Comparison of ENCODE assay signal across 8 cellular contexts in genomic region chr12:57746025-57746424, GRCh38. TPM values are rescaled to one million over a fixed set of nuclear protein-coding genes. Genes with fewer than 3 reads are reported as not detected.
DNase-seq lines count a peak whose midpoint lies in the region; ATAC-seq and TF ChIP-seq lines count a peak whose summit lies in the region.

No MANE protein-coding gene starts in this region.

- no peak for TF ChIP-seq CTCF in HFFc6 (IDR thresholded peaks at IDR 0.05)
- no peak for TF ChIP-seq CTCF in astrocyte of the cerebellum (IDR thresholded peaks at IDR 0.05; ENCODE audit: low read depth, low read length, missing control alignments)
- no peak for TF ChIP-seq CTCF in body of pancreas (IDR thresholded peaks at IDR 0.05)

- in situ Hi-C loops in astrocyte of the cerebellum (cut with HindIII; ENCODE audit: low sequenced_read_pairs): no loop called here

- H3K27me3 ChIP-seq in ACC112 (ENCODE audit: insufficient read depth, low read length) (peaks cover 3% of the 10 kb centered on the region), body of pancreas (no peaks in the 10 kb centered on the region)

- H3K9me3 Mint-ChIP-seq in HFFc6: peaks cover 3% of the 10 kb centered on the region; the same call in 1 of the 2 replicates
- H3K9me3 Mint-ChIP-seq in memory B cell: no peaks in the 10 kb centered on the region

- H3K36me3 Mint-ChIP-seq in HFFc6 (ENCODE audit: low read depth): peaks cover 35% of the 10 kb centered on the region
- peaks cover 20% of the 10 kb centered on the region for H3K36me3 Mint-ChIP-seq in memory B cell

- H3K79me2 ChIP-seq in ACC112 (ENCODE audit: control insufficient read depth, insufficient read depth, low read length, unreplicated experiment): peaks cover 17% of the 10 kb centered on the region

- peak overlapping the region; percentile 99 for H3K27ac Mint-ChIP-seq in HFFc6
- H3K27ac Mint-ChIP-seq in memory B cell: peak overlapping the region; percentile 92

- H3K9me3 ChIP-seq in body of pancreas: no peaks in the 10 kb centered on the region

- H3K4me1 ChIP-seq in ACC112 (ENCODE audit: control insufficient read depth, insufficient read depth, low read length, unreplicated experiment): peaks cover 6% of the 10 kb centered on the region
- peaks cover 26% of the 10 kb centered on the region for H3K4me1 ChIP-seq in body of pancreas

- peaks cover 34% of the 10 kb centered on the region for H3K4me1 Mint-ChIP-seq in HFFc6 (ENCODE audit: low read depth)
- H3K4me1 Mint-ChIP-seq in memory B cell: peaks cover 39% of the 10 kb centered on the region

- WGBS in body of pancreas, 2 donors: 75% methylated on average over 3 of the region's 3 CpGs

- H3K36me3 ChIP-seq in ACC112 (ENCODE audit: insufficient read depth, low read length): peaks cover 29% of the 10 kb centered on the region
- peaks cover 0 to 6% of the 10 kb centered on the region in 2 donors for H3K36me3 ChIP-seq in body of pancreas (replicated peaks in 1 of 2; ENCODE audit: insufficient read depth in 1 of 2, low read depth in 2 of 2)

- H3K27ac ChIP-seq in ACC112 (ENCODE audit: low read depth, low read length) (no peak overlapping the region), body of pancreas (peak overlapping the region in 2 of 4 donors; percentile 95 to 96)

- DNase-seq in HFFc6: no peak
- DNase-seq in astrocyte of the cerebellum (ENCODE audit: low read depth): no peak
- no peak for DNase-seq in memory B cell (ENCODE audit: low spot score in 2 of 2)
- no peak for DNase-seq in iPS-NIHi7 (ENCODE audit: extremely low spot score)
- no peak for DNase-seq in NCI-H748 treated with DMSO at 0.1 percent for 48 hours (lab: John Stamatoyannopoulos, UW)
- DNase-seq in GM19240 (ENCODE audit: insufficient read length, low spot score): no peak
- DNase-seq in body of pancreas: no peak

- TF ChIP-seq POLR2A in body of pancreas (IDR thresholded peaks at IDR 0.05): no peak

- H3K4me3 ChIP-seq in ACC112 (ENCODE audit: low read depth, low read length) (peak overlapping the region; percentile 96), astrocyte of the cerebellum (ENCODE audit: low read depth, low read length) (peak overlapping the region; percentile 96), body of pancreas (no peak overlapping the region)

- no peak overlapping the region for H2AFZ ChIP-seq in ACC112 (ENCODE audit: low read length, unreplicated experiment)

- no peak for ATAC-seq in memory B cell (ENCODE audit: low read depth)
- ATAC-seq in body of pancreas: no peak

- H3K27me3 Mint-ChIP-seq in HFFc6 (ENCODE audit: insufficient read depth): peaks cover 9% of the 10 kb centered on the region
- H3K27me3 Mint-ChIP-seq in memory B cell: no peaks in the 10 kb centered on the region

- intact Hi-C loops in body of pancreas (cut with DNase I): no loop called here

- H3K4me3 Mint-ChIP-seq in HFFc6 (peak overlapping the region; percentile 98), memory B cell (peak overlapping the region; percentile 92)

RNA-seq across cellular contexts. Expression of gene TSPAN31, which starts 1.2 kb away (rescaled TPM):
- total RNA-seq in HFFc6 (2021; fragmentation: NEBNext Ultra II Directional; extraction: Animal tissue kit (Norgen Biotek cat#: 25700)): 10 to 100 TPM; 20.3 to 32.3 (median 24.3) TPM
- total RNA-seq in body of pancreas: 10 to 100 TPM; 33.7 to 36.9 TPM

RNA-seq across cellular contexts. Expression of gene CDK4, which starts 6.1 kb away (rescaled TPM):
- total RNA-seq in HFFc6 (2021; fragmentation: NEBNext Ultra II Directional; extraction: Animal tissue kit (Norgen Biotek cat#: 25700)): 100 to 1,000 TPM; 112 to 140 (median 116) TPM
- 10 to 100 TPM; 27.0 to 81.2 TPM for total RNA-seq in body of pancreas

RNA-seq across cellular contexts. Expression of gene AGAP2, which starts 7.5 kb away (rescaled TPM):
- total RNA-seq in HFFc6 (2021; fragmentation: NEBNext Ultra II Directional; extraction: Animal tissue kit (Norgen Biotek cat#: 25700)): under 1 TPM; 0.14 to 0.18 (median 0.14) TPM
- total RNA-seq in body of pancreas: 1 to 10 TPM in 1 of 2 donors, under 1 TPM in 1; 0.33 to 1.0 TPM

RNA-seq across cellular contexts. Expression of gene MARCHF9, which starts 8.9 kb away (rescaled TPM):
- total RNA-seq in HFFc6 (2021; fragmentation: NEBNext Ultra II Directional; extraction: Animal tissue kit (Norgen Biotek cat#: 25700)): 1 to 10 TPM in 4 of 6 experiments, under 1 TPM in 2; 0.94 to 3.2 (median 1.2) TPM
- total RNA-seq in body of pancreas: 1 to 10 TPM; 5.2 to 9.9 TPM

RNA-seq across cellular contexts. Expression of gene CYP27B1, which starts 20.9 kb away (rescaled TPM):
- total RNA-seq in HFFc6 (2021; fragmentation: NEBNext Ultra II Directional; extraction: Animal tissue kit (Norgen Biotek cat#: 25700)): 1 to 10 TPM in 3 of 6 experiments, under 1 TPM in 3; 0.57 to 1.8 (median 0.96) TPM
- total RNA-seq in body of pancreas: 1 to 10 TPM; 2.6 to 3.6 TPM

Comparison
In these comparisons a context has a peak if more than half of its experiments do, and no peak if none do; other contexts are left out.
1. H3K4me3 ChIP-seq: peak in ACC112 (single experiment) and astrocyte of the cerebellum (single experiment); none in body of pancreas (0 of 2).